ENCODE assay signal across 8 cellular contexts in the genomic region with DNA sequence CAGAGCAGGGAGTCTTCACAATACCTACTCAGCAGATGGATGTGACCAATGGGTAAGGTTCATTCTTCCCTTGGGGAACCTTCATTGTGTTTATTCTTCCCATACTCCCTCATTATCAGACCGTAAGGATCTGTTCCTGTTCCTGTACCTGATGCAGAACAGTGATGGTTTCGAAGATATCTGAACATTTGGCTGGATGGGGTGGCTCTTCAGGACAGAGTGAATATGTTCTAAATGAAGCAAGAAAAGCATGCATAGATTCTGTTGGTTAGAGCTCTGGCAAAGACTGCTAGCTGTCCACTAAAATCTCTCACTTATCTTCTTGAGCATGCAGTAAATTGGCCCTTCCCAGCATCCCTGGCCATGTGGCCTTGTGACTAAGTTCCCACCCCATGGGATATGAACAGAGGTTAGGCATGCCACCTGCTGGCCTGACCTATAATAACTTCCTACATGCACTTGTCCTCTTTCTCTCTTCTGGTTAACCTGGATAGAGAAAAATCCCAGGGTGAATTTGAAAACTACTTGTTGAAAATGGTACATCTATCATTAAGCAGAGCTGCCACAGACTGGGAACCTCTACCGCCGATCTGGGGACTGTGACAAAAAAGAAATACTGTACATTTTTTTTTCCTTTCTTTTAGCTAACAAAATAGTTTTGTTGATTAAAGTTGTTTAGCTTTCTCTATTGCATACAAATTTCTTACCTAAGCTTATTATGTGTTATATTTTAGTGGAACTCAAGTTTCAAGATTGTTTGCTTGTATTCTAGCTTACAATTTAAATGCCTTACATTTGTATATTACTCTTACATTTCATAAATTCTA.
DNase-seq lines count a peak whose midpoint lies in the region; ATAC-seq, FAIRE-seq and TF ChIP-seq lines count a peak whose summit lies in the region.

No MANE protein-coding gene starts in this region.

- intact Hi-C loops in left lung (cut with DNase I), result no loop called here

- peaks cover 5% of the 10 kb centered on the region for H3K4me1 Mint-ChIP-seq in central memory CD8-positive, alpha-beta T cell

- peak; percentile 76 to 77 for TF ChIP-seq RAD21 in A549 (conservative IDR thresholded peaks at IDR 0.05 in 1 of 2, IDR thresholded peaks at IDR 0.05 in 1 of 2)

- 52% methylated on average over 4 of the region's 4 CpGs for WGBS in A549 (ENCODE audit: missing lambda C conversion rate)

- H3K4me2 ChIP-seq in A549, result no peak overlapping the region

- no peak for TF ChIP-seq EP300 in A549 (IDR thresholded peaks at IDR 0.05)

- H3K4me1 ChIP-seq in A549 (no peaks in the 10 kb centered on the region), left lung (no peaks in the 10 kb centered on the region)

- POLR2A ChIA-PET in A549 (lab: Yijun Ruan, JAX), result interaction anchor here (0.5 to 1.2 kb wide), 2 partner anchors 79 to 383 kb away, joined by 5 read pairs; partner anchors contain the start of gene PPP3CA

- H3K9me3 ChIP-seq in A549 (no peaks in the 10 kb centered on the region), left lung (no peaks in the 10 kb centered on the region)

- H3K27ac Mint-ChIP-seq in central memory CD8-positive, alpha-beta T cell (ENCODE audit: low read depth), result no peak overlapping the region

- H3K36me3 ChIP-seq in left lung, result no peaks in the 10 kb centered on the region

- no peaks in the 10 kb centered on the region for H3K9me3 Mint-ChIP-seq in central memory CD8-positive, alpha-beta T cell

- H3K4me3 Mint-ChIP-seq in central memory CD8-positive, alpha-beta T cell, result no peak overlapping the region

- H3K27ac ChIP-seq in A549, result no peak overlapping the region
- no peak overlapping the region for H3K27ac ChIP-seq in VCaP
- no peak overlapping the region for H3K27ac ChIP-seq in left lung

- in situ Hi-C loops in GM13977 (cut with MboI; ENCODE audit: low pct_unique_long_range_greater_than_20kb, low sequenced_read_pairs, unreplicated experiment), result no loop called here

- H3K4me3 ChIP-seq in A549, result no peak overlapping the region
- no peak overlapping the region for H3K4me3 ChIP-seq in left lung

- no peak for FAIRE-seq in A549 (lab: Jason Lieb, UNC)

- H3K27me3 ChIP-seq in left lung, result no peaks in the 10 kb centered on the region

- H3K27me3 Mint-ChIP-seq in central memory CD8-positive, alpha-beta T cell, result peaks cover 25% of the 10 kb centered on the region

- ATAC-seq in A549 (peak; percentile 86 to 92), HG02870 (IDR thresholded peaks at IDR 0.05; ENCODE audit: unreplicated experiment) (peak; percentile 99), left lung (peak; percentile 99)
- peak; percentile 56 for ATAC-seq in central memory CD8-positive, alpha-beta T cell (replicated peaks; ENCODE audit: extremely low read depth, poor library complexity, severe bottlenecking)

- CTCF ChIA-PET in A549 (lab: Yijun Ruan, JAX), result interaction anchor here (0.7 to 1.5 kb wide), 9 partner anchors 23 to 905 kb away, joined by 3 to 5 read pairs (median 3); partner anchors contain the start of gene PPP3CA

- no peak for TF ChIP-seq POLR2A in A549 (IDR thresholded peaks at IDR 0.05; ENCODE audit: low read length)

- TF ChIP-seq CTCF in A549 (IDR thresholded peaks at IDR 0.05) (peak; percentile 61), GM13977 (IDR thresholded peaks at IDR 0.05; ENCODE audit: extremely low read depth, insufficient read depth, missing control alignments) (peak; percentile 68), VCaP (conservative IDR thresholded peaks at IDR 0.05) (peak; percentile 80), left lung (IDR thresholded peaks at IDR 0.05) (peak; percentile 52 to 53)

- peak; percentile 6 to 78 for DNase-seq in A549 (ENCODE audit: low read depth in 1 of 2, low spot score in 1 of 2)
- peak; percentile 42 for DNase-seq in GM13977 (ENCODE audit: low spot score)
- DNase-seq in NCI-H1694 treated with DMSO at 0.1 percent for 48 hours (lab: John Stamatoyannopoulos, UW), result peak; percentile 31
- peak in 1 of 2 donors; percentile 21 for DNase-seq in central memory CD8-positive, alpha-beta T cell (ENCODE audit: low spot score in 2 of 2)
- peak; percentile 10 to 49 for DNase-seq in left lung
- peak in 2 of 3 donors; percentile 22 to 29 for DNase-seq in stimulated activated CD4-positive, alpha-beta T cell treated with anti-CD3 and anti-CD28 coated beads, TNF-alpha, amount 100 ng/mL, for 48 hours (ENCODE audit: low read depth in 3 of 3)

- H3K36me3 Mint-ChIP-seq in central memory CD8-positive, alpha-beta T cell (ENCODE audit: insufficient read depth), result no peaks in the 10 kb centered on the region

TF ChIP-seq in A549, 52 proteins besides CTCF, POLR2A, EP300 and RAD21:
- peak; percentile 79 for TF ChIP-seq SMC3 (IDR thresholded peaks at IDR 0.05)
- TF ChIP-seq CHD4 (IDR thresholded peaks at IDR 0.05; ENCODE audit: borderline replicate concordance), result no peak
- TF ChIP-seq PHF8 (IDR thresholded peaks at IDR 0.05; ENCODE audit: borderline replicate concordance, low read depth), result no peak
- peak; percentile 82 for TF ChIP-seq MAX (IDR thresholded peaks at IDR 0.05)
- no peak for TF ChIP-seq ZFP36 (IDR thresholded peaks at IDR 0.05; ENCODE audit: borderline replicate concordance, partially characterized antibody)
- TF ChIP-seq HDAC2 (IDR thresholded peaks at IDR 0.05), result no peak
- TF ChIP-seq JUNB (IDR thresholded peaks at IDR 0.05), result no peak
- TF ChIP-seq ZSCAN20 (CRISPR knock-in tag; IDR thresholded peaks at IDR 0.05), result no peak
- TF ChIP-seq POLR2AphosphoS2 (conservative IDR thresholded peaks at IDR 0.05; ENCODE audit: low read length), result no peak
- TF ChIP-seq EHMT2 (IDR thresholded peaks at IDR 0.05; ENCODE audit: low read depth), result no peak
- TF ChIP-seq ESRRA (IDR thresholded peaks at IDR 0.05; ENCODE audit: borderline replicate concordance, low read length), result no peak
- TF ChIP-seq FOSL2 (IDR thresholded peaks at IDR 0.05), result no peak
- 0 out of 2 replicates have a peak, but pooled peaks have one; percentile 18 for TF ChIP-seq FOSL2 (CRISPR knock-in tag; IDR thresholded peaks at IDR 0.05)
- no peak for TF ChIP-seq FOSB (CRISPR knock-in tag; IDR thresholded peaks at IDR 0.05)
- TF ChIP-seq BHLHE40 (IDR thresholded peaks at IDR 0.05; ENCODE audit: low read depth, low read length), result no peak
- no peak for TF ChIP-seq RARB (CRISPR knock-in tag; IDR thresholded peaks at IDR 0.05)
- no peak for TF ChIP-seq KDM1A (IDR thresholded peaks at IDR 0.05; ENCODE audit: low read depth)
- TF ChIP-seq CHD2 (IDR thresholded peaks at IDR 0.05; ENCODE audit: low read length, partially characterized antibody), result no peak
